Comparison of ENCODE assay signal across 26 cellular contexts in genomic region chr19:48642862-48643261, GRCh38. TPM values are rescaled to one million over a fixed set of nuclear protein-coding genes. Genes with fewer than 3 reads are reported as not detected.
"Had no signal": no experiment of that assay in that cellular context is flagged by ENCODE, and none has a peak within 500 bp of the region (broad histone marks: within the 10 kb centered on the region; RNA-seq: fewer than 3 reads in every experiment).

No MANE protein-coding gene starts in this region.

- H3K27me3 Mint-ChIP-seq: activated naive CD8-positive, alpha-beta T cell treated with anti-CD3 and anti-CD28 coated beads for 36 hours; effector memory CD8-positive, alpha-beta T cell; naive B cell had no signal

- H3K36me3 ChIP-seq: ascending aorta, brain microvascular endothelial cell, gastroesophageal sphincter, spleen, transverse colon had no signal

- H3K27me3 ChIP-seq: ascending aorta, brain microvascular endothelial cell, gastroesophageal sphincter, testis, transverse colon had no signal

- H3K9me3 Mint-ChIP-seq: activated naive CD8-positive, alpha-beta T cell treated with anti-CD3 and anti-CD28 coated beads for 36 hours; activated T-helper 2 cell treated with anti-CD3 and anti-CD28 coated beads, Interferon-gamma antibody, Interleukin-2, Interleukin-4, amounts not matched to agents 10 μg/mL and 5 μg/mL and 100 μg/mL, durations not matched to agents 14 hours and 24 hours and 36 hours; immature natural killer cell; mesothelial cell of epicardium had no signal

- H3K4me3 ChIP-seq: ascending aorta, gastroesophageal sphincter, spleen, testis, transverse colon had no signal

- ATAC-seq: activated CD8-positive, alpha-beta memory T cell treated with anti-CD3 and anti-CD28 coated beads, Interleukin-2, amount 10 ng/mL, durations not matched to agents 7 days and 5 days; activated CD8-positive, alpha-beta T cell treated with anti-CD3 and anti-CD28 coated beads, Interleukin-2, amount 10 ng/mL, durations not matched to agents 7 days and 5 days; effector memory CD8-positive, alpha-beta T cell; gastroesophageal sphincter; left colon; right cardiac atrium had no signal

- H3K4me3 Mint-ChIP-seq: activated CD8-positive, alpha-beta memory T cell treated with anti-CD3 and anti-CD28 coated beads, Interleukin-2, amount 10 ng/mL, durations not matched to agents 7 days and 5 days; activated CD8-positive, alpha-beta T cell treated with anti-CD3 and anti-CD28 coated beads, Interleukin-2, amount 10 ng/mL, durations not matched to agents 7 days and 5 days; activated naive CD8-positive, alpha-beta T cell treated with anti-CD3 and anti-CD28 coated beads for 36 hours; effector memory CD8-positive, alpha-beta T cell; immature natural killer cell; mesothelial cell of epicardium had no signal

- DNase-seq: activated CD4-positive, alpha-beta T cell treated with anti-CD3 and anti-CD28 coated beads, Interleukin-2, amount 50 U/mL, for 1 hour; activated CD8-positive, alpha-beta memory T cell treated with anti-CD3 and anti-CD28 coated beads, Interleukin-2, amount 10 ng/mL, durations not matched to agents 7 days and 5 days; activated CD8-positive, alpha-beta T cell treated with anti-CD3 and anti-CD28 coated beads, Interleukin-2, amount 10 ng/mL, durations not matched to agents 7 days and 5 days; activated naive CD8-positive, alpha-beta T cell treated with anti-CD3 and anti-CD28 coated beads for 36 hours; activated T-cell treated with anti-CD3 and anti-CD28 coated beads, Interleukin-2, amount 50 U/mL, for 48 hours; brain microvascular endothelial cell; cortex of kidney; effector memory CD8-positive, alpha-beta T cell; head of caudate nucleus; hippocampal formation; immature natural killer cell; kidney; left colon; naive B cell; right cardiac atrium; spleen; stimulated activated naive CD4-positive, alpha-beta T cell treated with Interleukin-2 at 50 U/mL for 16 hours; T1000; testis; transverse colon had no signal

- H3K27ac ChIP-seq: ascending aorta, brain microvascular endothelial cell, gastroesophageal sphincter, spleen, testis, transverse colon had no signal

- H3K9me3 ChIP-seq: ascending aorta, gastroesophageal sphincter, spleen, testis, transverse colon had no signal

- H3K27ac Mint-ChIP-seq: activated CD8-positive, alpha-beta memory T cell treated with anti-CD3 and anti-CD28 coated beads, Interleukin-2, amount 10 ng/mL, durations not matched to agents 7 days and 5 days; activated CD8-positive, alpha-beta T cell treated with anti-CD3 and anti-CD28 coated beads, Interleukin-2, amount 10 ng/mL, durations not matched to agents 7 days and 5 days; activated naive CD8-positive, alpha-beta T cell treated with anti-CD3 and anti-CD28 coated beads for 36 hours; activated T-helper 2 cell treated with anti-CD3 and anti-CD28 coated beads, Interferon-gamma antibody, Interleukin-2, Interleukin-4, amounts not matched to agents 10 μg/mL and 5 μg/mL and 100 μg/mL, durations not matched to agents 14 hours and 24 hours and 36 hours; effector memory CD8-positive, alpha-beta T cell; mesothelial cell of epicardium had no signal

RNA-seq across cellular contexts. Expression of gene CA11, which starts 3.1 kb away (rescaled TPM):
- total RNA-seq: ascending aorta had no signal

RNA-seq across cellular contexts. Expression of gene FAM83E, which starts 28.0 kb away (rescaled TPM):
- total RNA-seq: ascending aorta, cardiac septum, cerebellum had no signal
